In genomic region chr11:91248199-91248807, GRCh38 we compare ENCODE assay signal across 8 cellular contexts.
DNase-seq lines count a peak whose midpoint lies in the region; ATAC-seq and TF ChIP-seq lines count a peak whose summit lies in the region.

No MANE protein-coding gene starts in this region.

- H3K27ac ChIP-seq in heart left ventricle = no peak overlapping the region
- H3K27ac ChIP-seq in RWPE2 (ENCODE audit: poor library complexity, severe bottlenecking) = no peak overlapping the region
- no peak overlapping the region for H3K27ac ChIP-seq in foreskin keratinocyte
- no peak overlapping the region for H3K27ac ChIP-seq in testis

- no peaks in the 10 kb centered on the region for H3K4me1 ChIP-seq in heart left ventricle
- H3K4me1 ChIP-seq in RWPE2 (ENCODE audit: insufficient read depth, poor library complexity, severe bottlenecking) = no peaks in the 10 kb centered on the region
- no peaks in the 10 kb centered on the region for H3K4me1 ChIP-seq in foreskin keratinocyte
- H3K4me1 ChIP-seq in testis = no peaks in the 10 kb centered on the region

- TF ChIP-seq CTCF in heart left ventricle (IDR thresholded peaks at IDR 0.05) (peak; percentile 48 to 74 (median 64)), RWPE2 (IDR thresholded peaks at IDR 0.05; ENCODE audit: poor library complexity, severe bottlenecking) (peak; percentile 82), foreskin keratinocyte (conservative IDR thresholded peaks at IDR 0.05) (peak; percentile 77), testis (IDR thresholded peaks at IDR 0.05) (peak; percentile 50 to 62 (median 52))

- H3K4me3 ChIP-seq in heart left ventricle = no peak overlapping the region
- no peak overlapping the region for H3K4me3 ChIP-seq in RWPE2 (ENCODE audit: severe bottlenecking)
- H3K4me3 ChIP-seq in testis = no peak overlapping the region

- H3K36me3 ChIP-seq in heart left ventricle = no peaks in the 10 kb centered on the region
- no peaks in the 10 kb centered on the region for H3K36me3 ChIP-seq in RWPE2 (ENCODE audit: low read depth)
- no peaks in the 10 kb centered on the region for H3K36me3 ChIP-seq in testis (ENCODE audit: low read depth, missing control alignments)

- no peaks in the 10 kb centered on the region for H3K27me3 ChIP-seq in heart left ventricle
- H3K27me3 ChIP-seq in RWPE2 (ENCODE audit: insufficient read depth, poor library complexity, severe bottlenecking) = peaks cover 2% of the 10 kb centered on the region
- H3K27me3 ChIP-seq in foreskin keratinocyte = no peaks in the 10 kb centered on the region
- H3K27me3 ChIP-seq in testis = no peaks in the 10 kb centered on the region

- H3K9me3 ChIP-seq in heart left ventricle (no peaks in the 10 kb centered on the region), RWPE2 (ENCODE audit: severe bottlenecking) (no peaks in the 10 kb centered on the region), testis (no peaks in the 10 kb centered on the region)

- intact Hi-C loops in heart left ventricle (cut with DNase I) = loop anchor here in 7 of 10 donors (5.0 to 10.0 kb wide), 4 partner anchors 204 to 304 kb away; no protein-coding TSS in a partner anchor
- intact Hi-C loops in left cardiac atrium (cut with DNase I) = loop anchor here in 1 of 2 donors (10.0 kb wide), 2 partner anchors 174 to 204 kb away; no protein-coding TSS in a partner anchor
- intact Hi-C loops in testis (cut with DNase I; ENCODE audit: low total_unique reads) = no loop called here

- ATAC-seq in heart left ventricle (no peak), left cardiac atrium (no peak), RWPE2 (ENCODE audit: low read depth) (no peak), foreskin keratinocyte (peak; percentile 24), GM21786 (IDR thresholded peaks at IDR 0.05; ENCODE audit: unreplicated experiment) (no peak)

- 8 to 15% (median 10%) methylated on average over 4 of the region's 4 CpGs for WGBS in heart left ventricle, 4 donors
- 18% methylated on average over 4 of the region's 4 CpGs for WGBS in testis, 2 donors

- DNase-seq in heart left ventricle (peak in 1 of 5 donors; percentile 28), left cardiac atrium (no peak), HS-5 (ENCODE audit: low read depth) (peak; percentile 16), RWPE2 (ENCODE audit: low spot score) (no peak), foreskin keratinocyte (peak in 1 of 2 donors; percentile 33), testis (peak; percentile 63)
- DNase-seq in activated CD8-positive, alpha-beta memory T cell treated with anti-CD3 and anti-CD28 coated beads for 24 hours = no peak

- TF ChIP-seq POLR2A in heart left ventricle (IDR thresholded peaks at IDR 0.05) (no peak), testis (IDR thresholded peaks at IDR 0.05) (no peak)

Comparison
In these comparisons a context has a peak if more than half of its experiments do, and no peak if none do; other contexts are left out.
1. DNase-seq: peak in HS-5 (single experiment) and testis (single experiment); none in left cardiac atrium (single experiment), RWPE2 (single experiment) and activated CD8-positive, alpha-beta memory T cell treated with anti-CD3 and anti-CD28 coated beads for 24 hours (single experiment).
2. Peak in every context shown above with its lines, with median percentiles within 50 percentile points of each other: CTCF ChIP-seq.